8 cellular contexts compared by ENCODE assay signal in genomic region chr10:114767101-114767588, GRCh38. TPM values are rescaled to one million over a fixed set of nuclear protein-coding genes. Genes with fewer than 3 reads are reported as not detected.
A peak's percentile ranks its signal among the peaks of the same experiment; 100 is the strongest.
DNase-seq lines count a peak whose midpoint lies in the region; ATAC-seq and TF ChIP-seq lines count a peak whose summit lies in the region.

No MANE protein-coding gene starts in this region.

- H3K36me3 ChIP-seq in esophagus muscularis mucosa (no peaks in the 10 kb centered on the region), neutrophil (no peaks in the 10 kb centered on the region)

- H3K9me3 ChIP-seq in esophagus muscularis mucosa (no peaks in the 10 kb centered on the region), neutrophil (no peaks in the 10 kb centered on the region)

- WGBS in esophagus muscularis mucosa: 49% methylated on average over 8 of the region's 8 CpGs

- H3K4me1 ChIP-seq in esophagus muscularis mucosa (peaks cover 18 to 23% (median 19%) of the 10 kb centered on the region in 4 donors), neutrophil (ENCODE audit: control insufficient read depth in 1 of 2, insufficient read depth in 1 of 2, low read depth in 1 of 2, low read length in 1 of 2) (peaks cover 6 to 9% of the 10 kb centered on the region in 2 experiments)

- DNase-seq in RPMI8226 (peak; percentile 17), esophagus muscularis mucosa (ENCODE audit: extremely low spot score) (no peak), NCI-H1436 treated with DMSO at 0.1 percent for 48 hours (lab: John Stamatoyannopoulos, UW) (no peak), DMS114 treated with DMSO at 0.1 percent for 48 hours (lab: John Stamatoyannopoulos, UW; ENCODE audit: unreplicated experiment) (no peak)
- DNase-seq in effector CD8-positive, alpha-beta T cell (lab: John Stamatoyannopoulos, UW): no peak

- no peak for ATAC-seq in GM18870 (IDR thresholded peaks at IDR 0.05; ENCODE audit: unreplicated experiment)

- H3K27ac ChIP-seq in esophagus muscularis mucosa (replicated peaks in 1 of 4): peak overlapping the region in 1 of 4 donors; percentile 60
- no peak overlapping the region for H3K27ac ChIP-seq in neutrophil

- H3K27me3 ChIP-seq in esophagus muscularis mucosa (peaks cover 0 to 63% (median 8%) of the 10 kb centered on the region in 4 donors), neutrophil (peaks cover 66% of the 10 kb centered on the region)

- TF ChIP-seq CTCF in esophagus muscularis mucosa (IDR thresholded peaks at IDR 0.05) (no peak), neutrophil (IDR thresholded peaks at IDR 0.05) (no peak)

- H3K4me3 ChIP-seq in GM08714 (ENCODE audit: low read length): peak overlapping the region; percentile 43
- peak overlapping the region; percentile 66 to 88 (median 72) for H3K4me3 ChIP-seq in esophagus muscularis mucosa
- H3K4me3 ChIP-seq in neutrophil (ENCODE audit: low read depth in 1 of 2, low read length in 1 of 2): peak overlapping the region; percentile 35 to 57

- TF ChIP-seq EP300 in esophagus muscularis mucosa (IDR thresholded peaks at IDR 0.05): no peak

- intact Hi-C loops in esophagus muscularis mucosa (cut with DNase I): no loop called here

- no peak for TF ChIP-seq POLR2A in esophagus muscularis mucosa (IDR thresholded peaks at IDR 0.05; ENCODE audit: low read depth)

RNA-seq across cellular contexts. Expression of gene FHIP2A, which starts 54.4 kb away (rescaled TPM):
- 10 to 100 TPM; 24.7 to 42.8 (median 39.0) TPM for total RNA-seq in esophagus muscularis mucosa
